1 cellular context compared by ENCODE assay signal in the genomic region with DNA sequence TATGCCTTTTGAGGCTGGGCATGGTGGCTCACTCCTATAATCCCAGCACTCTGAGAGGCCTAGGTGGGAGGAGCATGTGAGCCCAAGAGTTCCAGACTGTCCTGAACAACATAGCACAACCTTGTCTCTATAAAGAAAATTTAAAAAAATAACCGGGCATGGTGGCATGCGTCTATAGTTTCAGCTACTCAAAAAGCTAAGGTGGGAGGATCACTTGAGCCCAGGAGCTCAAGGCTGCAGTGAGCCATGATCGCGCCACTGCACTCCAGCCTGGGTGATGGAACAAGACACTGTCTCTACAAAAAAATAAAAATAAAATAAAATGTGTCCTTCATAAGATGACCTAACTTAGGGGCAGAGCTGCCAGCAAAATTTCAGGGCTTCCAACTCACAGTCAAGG.
TF ChIP-seq lines count a peak whose summit lies in the region.

No MANE protein-coding gene starts in this region.

TF ChIP-seq in GM23338, 12 proteins besides CTCF, POLR2A, EP300 and RAD21 (continued from another document):
- TF ChIP-seq, protein P1, sequence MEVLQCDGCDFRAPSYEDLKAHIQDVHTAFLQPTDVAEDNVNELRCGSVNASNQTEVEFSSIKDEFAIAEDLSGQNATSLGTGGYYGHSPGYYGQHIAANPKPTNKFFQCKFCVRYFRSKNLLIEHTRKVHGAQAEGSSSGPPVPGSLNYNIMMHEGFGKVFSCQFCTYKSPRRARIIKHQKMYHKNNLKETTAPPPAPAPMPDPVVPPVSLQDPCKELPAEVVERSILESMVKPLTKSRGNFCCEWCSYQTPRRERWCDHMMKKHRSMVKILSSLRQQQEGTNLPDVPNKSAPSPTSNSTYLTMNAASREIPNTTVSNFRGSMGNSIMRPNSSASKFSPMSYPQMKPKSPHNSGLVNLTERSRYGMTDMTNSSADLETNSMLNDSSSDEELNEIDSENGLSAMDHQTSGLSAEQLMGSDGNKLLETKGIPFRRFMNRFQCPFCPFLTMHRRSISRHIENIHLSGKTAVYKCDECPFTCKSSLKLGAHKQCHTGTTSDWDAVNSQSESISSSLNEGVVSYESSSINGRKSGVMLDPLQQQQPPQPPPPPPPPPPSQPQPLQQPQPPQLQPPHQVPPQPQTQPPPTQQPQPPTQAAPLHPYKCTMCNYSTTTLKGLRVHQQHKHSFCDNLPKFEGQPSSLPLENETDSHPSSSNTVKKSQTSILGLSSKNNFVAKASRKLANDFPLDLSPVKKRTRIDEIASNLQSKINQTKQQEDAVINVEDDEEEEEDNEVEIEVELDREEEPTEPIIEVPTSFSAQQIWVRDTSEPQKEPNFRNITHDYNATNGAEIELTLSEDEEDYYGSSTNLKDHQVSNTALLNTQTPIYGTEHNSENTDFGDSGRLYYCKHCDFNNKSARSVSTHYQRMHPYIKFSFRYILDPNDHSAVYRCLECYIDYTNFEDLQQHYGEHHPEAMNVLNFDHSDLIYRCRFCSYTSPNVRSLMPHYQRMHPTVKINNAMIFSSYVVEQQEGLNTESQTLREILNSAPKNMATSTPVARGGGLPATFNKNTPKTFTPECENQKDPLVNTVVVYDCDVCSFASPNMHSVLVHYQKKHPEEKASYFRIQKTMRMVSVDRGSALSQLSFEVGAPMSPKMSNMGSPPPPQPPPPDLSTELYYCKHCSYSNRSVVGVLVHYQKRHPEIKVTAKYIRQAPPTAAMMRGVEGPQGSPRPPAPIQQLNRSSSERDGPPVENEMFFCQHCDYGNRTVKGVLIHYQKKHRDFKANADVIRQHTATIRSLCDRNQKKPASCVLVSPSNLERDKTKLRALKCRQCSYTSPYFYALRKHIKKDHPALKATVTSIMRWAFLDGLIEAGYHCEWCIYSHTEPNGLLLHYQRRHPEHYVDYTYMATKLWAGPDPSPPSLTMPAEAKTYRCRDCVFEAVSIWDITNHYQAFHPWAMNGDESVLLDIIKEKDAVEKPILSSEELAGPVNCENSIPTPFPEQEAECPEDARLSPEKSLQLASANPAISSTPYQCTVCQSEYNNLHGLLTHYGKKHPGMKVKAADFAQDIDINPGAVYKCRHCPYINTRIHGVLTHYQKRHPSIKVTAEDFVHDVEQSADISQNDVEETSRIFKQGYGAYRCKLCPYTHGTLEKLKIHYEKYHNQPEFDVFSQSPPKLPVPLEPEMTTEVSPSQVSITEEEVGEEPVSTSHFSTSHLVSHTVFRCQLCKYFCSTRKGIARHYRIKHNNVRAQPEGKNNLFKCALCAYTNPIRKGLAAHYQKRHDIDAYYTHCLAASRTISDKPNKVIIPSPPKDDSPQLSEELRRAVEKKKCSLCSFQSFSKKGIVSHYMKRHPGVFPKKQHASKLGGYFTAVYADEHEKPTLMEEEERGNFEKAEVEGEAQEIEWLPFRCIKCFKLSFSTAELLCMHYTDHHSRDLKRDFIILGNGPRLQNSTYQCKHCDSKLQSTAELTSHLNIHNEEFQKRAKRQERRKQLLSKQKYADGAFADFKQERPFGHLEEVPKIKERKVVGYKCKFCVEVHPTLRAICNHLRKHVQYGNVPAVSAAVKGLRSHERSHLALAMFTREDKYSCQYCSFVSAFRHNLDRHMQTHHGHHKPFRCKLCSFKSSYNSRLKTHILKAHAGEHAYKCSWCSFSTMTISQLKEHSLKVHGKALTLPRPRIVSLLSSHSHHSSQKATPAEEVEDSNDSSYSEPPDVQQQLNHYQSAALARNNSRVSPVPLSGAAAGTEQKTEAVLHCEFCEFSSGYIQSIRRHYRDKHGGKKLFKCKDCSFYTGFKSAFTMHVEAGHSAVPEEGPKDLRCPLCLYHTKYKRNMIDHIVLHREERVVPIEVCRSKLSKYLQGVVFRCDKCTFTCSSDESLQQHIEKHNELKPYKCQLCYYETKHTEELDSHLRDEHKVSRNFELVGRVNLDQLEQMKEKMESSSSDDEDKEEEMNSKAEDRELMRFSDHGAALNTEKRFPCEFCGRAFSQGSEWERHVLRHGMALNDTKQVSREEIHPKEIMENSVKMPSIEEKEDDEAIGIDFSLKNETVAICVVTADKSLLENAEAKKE (CRISPR knock-in tag; IDR thresholded peaks at IDR 0.05) = no peak
- TF ChIP-seq EZH2 (IDR thresholded peaks at IDR 0.05; ENCODE audit: low read depth, unreplicated experiment) (no peak), CREB1 (CRISPR knock-in tag; IDR thresholded peaks at IDR 0.05; ENCODE audit: low read depth) (no peak), NANOG (IDR thresholded peaks at IDR 0.05; ENCODE audit: borderline replicate concordance) (no peak), EZH2phosphoT487 (IDR thresholded peaks at IDR 0.05; ENCODE audit: unreplicated experiment) (no peak), JUNB (IDR thresholded peaks at IDR 0.05; ENCODE audit: unreplicated experiment) (no peak)
